ENCODE assay signal across 15 cellular contexts in genomic region chr6:110884321-110884720, GRCh38. TPM values are rescaled to one million over a fixed set of nuclear protein-coding genes. Genes with fewer than 3 reads are reported as not detected.
DNase-seq lines count a peak whose midpoint lies in the region; ATAC-seq and TF ChIP-seq lines count a peak whose summit lies in the region.
"Had no signal": no experiment of that assay in that cellular context is flagged by ENCODE, and none has a peak within 500 bp of the region (broad histone marks: within the 10 kb centered on the region; RNA-seq: fewer than 3 reads in every experiment).

No MANE protein-coding gene starts in this region.

- H3K4me1 ChIP-seq in left ventricle myocardium inferior = peaks cover 72% of the 10 kb centered on the region

- no peak for ATAC-seq in central memory CD8-positive, alpha-beta T cell (replicated peaks; ENCODE audit: extremely low read depth, poor library complexity, severe bottlenecking)
- ATAC-seq in stimulated activated naive CD8-positive, alpha-beta T cell treated with anti-CD3 and anti-CD28 coated beads, Interleukin-15, amount 100 ng/mL, for 72 hours = no peak
- ATAC-seq in left colon = no peak
- ATAC-seq: heart right ventricle, upper lobe of right lung had no signal

- no peaks in the 10 kb centered on the region for H3K9me3 ChIP-seq in left ventricle myocardium inferior (replicated peaks)
- H3K9me3 ChIP-seq: heart right ventricle, upper lobe of right lung had no signal

- peaks cover 75% of the 10 kb centered on the region for H3K4me1 Mint-ChIP-seq in central memory CD8-positive, alpha-beta T cell
- H3K4me1 Mint-ChIP-seq in stimulated activated naive CD8-positive, alpha-beta T cell treated with anti-CD3 and anti-CD28 coated beads, Interleukin-15, amount 100 ng/mL, for 72 hours = peaks cover 86% of the 10 kb centered on the region

- no peaks in the 10 kb centered on the region for H3K27me3 ChIP-seq in left ventricle myocardium inferior (ENCODE audit: low read depth)
- H3K27me3 ChIP-seq: heart right ventricle, upper lobe of right lung had no signal

- no peaks in the 10 kb centered on the region for H3K27me3 Mint-ChIP-seq in central memory CD8-positive, alpha-beta T cell
- H3K27me3 Mint-ChIP-seq in stimulated activated naive CD8-positive, alpha-beta T cell treated with anti-CD3 and anti-CD28 coated beads, Interleukin-15, amount 100 ng/mL, for 72 hours = no peaks in the 10 kb centered on the region
- H3K27me3 Mint-ChIP-seq: activated naive CD8-positive, alpha-beta T cell treated with anti-CD3 and anti-CD28 coated beads, Interleukin-2, amount 10 ng/mL, durations not matched to agents 7 days and 5 days had no signal

- peaks cover 4% of the 10 kb centered on the region for H3K36me3 ChIP-seq in left ventricle myocardium inferior

- TF ChIP-seq CTCF in left ventricle myocardium inferior (IDR thresholded peaks at IDR 0.05; ENCODE audit: borderline replicate concordance) (no peak), LNCaP clone FGC (IDR thresholded peaks at IDR 0.05; ENCODE audit: control insufficient read depth, extremely low read depth, insufficient read depth) (no peak)

- H3K4me3 ChIP-seq in left ventricle myocardium inferior (no peak overlapping the region), LNCaP clone FGC (ENCODE audit: low read depth, low read length) (peak overlapping the region; percentile 94)
- H3K4me3 ChIP-seq: heart right ventricle, upper lobe of right lung had no signal

- H3K9me3 Mint-ChIP-seq in central memory CD8-positive, alpha-beta T cell = no peaks in the 10 kb centered on the region
- no peaks in the 10 kb centered on the region for H3K9me3 Mint-ChIP-seq in stimulated activated naive CD8-positive, alpha-beta T cell treated with anti-CD3 and anti-CD28 coated beads, Interleukin-15, amount 100 ng/mL, for 72 hours
- H3K9me3 Mint-ChIP-seq: activated naive CD8-positive, alpha-beta T cell treated with anti-CD3 and anti-CD28 coated beads, Interleukin-2, amount 10 ng/mL, durations not matched to agents 7 days and 5 days; T-helper 1 cell treated with Interleukin-12 subunit alpha and Interleukin-12 subunit beta and Interleukin-4 antibody, amounts not matched to agents 30 μg/mL and 1 μg/mL, for 36 hours had no signal

- H3K36me3 Mint-ChIP-seq in central memory CD8-positive, alpha-beta T cell (ENCODE audit: insufficient read depth) = peaks cover 18% of the 10 kb centered on the region

- intact Hi-C loops in left ventricle myocardium inferior (cut with micrococcal nuclease) = no loop called here
- intact Hi-C loops in cardiac septum (cut with DNase I) = no loop called here
- intact Hi-C loops in left colon (cut with DNase I, micrococcal nuclease) = no loop called here

- H3K27ac Mint-ChIP-seq in central memory CD8-positive, alpha-beta T cell (ENCODE audit: low read depth) = no peak overlapping the region
- peak overlapping the region; percentile 76 to 85 for H3K27ac Mint-ChIP-seq in stimulated activated naive CD8-positive, alpha-beta T cell treated with anti-CD3 and anti-CD28 coated beads, Interleukin-15, amount 100 ng/mL, for 72 hours
- H3K27ac Mint-ChIP-seq: activated naive CD8-positive, alpha-beta T cell treated with anti-CD3 and anti-CD28 coated beads, Interleukin-2, amount 10 ng/mL, durations not matched to agents 7 days and 5 days; T-helper 1 cell treated with Interleukin-12 subunit alpha and Interleukin-12 subunit beta and Interleukin-4 antibody, amounts not matched to agents 30 μg/mL and 1 μg/mL, for 36 hours had no signal

- no peak for DNase-seq in left ventricle myocardium inferior
- no peak for DNase-seq in cardiac septum (ENCODE audit: low spot score)
- no peak for DNase-seq in LNCaP clone FGC (ENCODE audit: low read depth)
- DNase-seq in central memory CD8-positive, alpha-beta T cell (ENCODE audit: low spot score in 2 of 2) = no peak
- DNase-seq in stimulated activated naive CD8-positive, alpha-beta T cell treated with anti-CD3 and anti-CD28 coated beads, Interleukin-15, amount 100 ng/mL, for 72 hours = no peak
- DNase-seq in NCI-H1436 treated with DMSO at 0.1 percent for 48 hours (lab: John Stamatoyannopoulos, UW) = no peak
- no peak for DNase-seq in ecto neural progenitor cell (ENCODE audit: low spot score)
- DNase-seq in left colon = no peak
- DNase-seq: activated naive CD8-positive, alpha-beta T cell treated with anti-CD3 and anti-CD28 coated beads, Interleukin-2, amount 10 ng/mL, durations not matched to agents 7 days and 5 days; heart right ventricle; kidney glomerular epithelial cell; NCI-H1417 treated with DMSO at 0.1 percent for 48 hours; retina; upper lobe of right lung had no signal

- H3K4me3 Mint-ChIP-seq in central memory CD8-positive, alpha-beta T cell = peak overlapping the region; percentile 41
- no peak overlapping the region for H3K4me3 Mint-ChIP-seq in stimulated activated naive CD8-positive, alpha-beta T cell treated with anti-CD3 and anti-CD28 coated beads, Interleukin-15, amount 100 ng/mL, for 72 hours
- H3K4me3 Mint-ChIP-seq: activated naive CD8-positive, alpha-beta T cell treated with anti-CD3 and anti-CD28 coated beads, Interleukin-2, amount 10 ng/mL, durations not matched to agents 7 days and 5 days; T-helper 1 cell treated with Interleukin-12 subunit alpha and Interleukin-12 subunit beta and Interleukin-4 antibody, amounts not matched to agents 30 μg/mL and 1 μg/mL, for 36 hours had no signal

- H3K27ac ChIP-seq in left ventricle myocardium inferior (replicated peaks) = peak overlapping the region; percentile 77
- H3K27ac ChIP-seq: upper lobe of right lung had no signal

RNA-seq across cellular contexts. Expression of gene AMD1, which starts 9.7 kb away (rescaled TPM):
- total RNA-seq in left ventricle myocardium inferior = 72.8 TPM
- 46.0 TPM for total RNA-seq in cardiac septum
- 10 to 100 TPM; 62.0 to 64.1 TPM for total RNA-seq in left colon
